Comparison of ENCODE assay signal across 9 cellular contexts in the genomic region with DNA sequence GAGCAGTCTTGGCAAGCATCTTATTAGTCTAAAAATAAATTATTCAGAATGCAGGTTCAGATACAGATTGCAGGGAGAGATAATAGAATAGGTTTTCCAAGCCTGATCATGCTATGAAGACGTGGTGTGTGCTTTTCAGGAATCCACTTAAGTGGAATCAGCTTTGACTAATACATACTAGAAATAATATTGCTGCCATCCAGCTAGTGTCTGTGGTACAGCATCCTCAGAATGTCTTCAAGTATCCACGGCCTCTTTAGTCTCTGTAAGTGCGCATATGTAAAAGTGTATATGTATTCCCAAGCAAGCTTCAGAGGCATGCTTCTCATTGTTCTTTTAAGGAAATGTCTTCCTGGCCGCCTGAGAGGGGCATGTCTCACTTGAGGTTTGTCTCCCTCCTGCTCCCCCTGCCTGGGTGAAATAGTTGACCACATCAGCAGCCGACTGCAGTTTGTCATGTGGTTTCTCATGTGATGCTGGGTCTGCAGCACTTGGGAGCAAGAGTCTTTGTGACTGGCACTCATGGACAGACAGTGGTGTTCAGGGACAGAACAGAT.
A peak's percentile ranks its signal among the peaks of the same experiment; 100 is the strongest.
DNase-seq lines count a peak whose midpoint lies in the region; ATAC-seq, FAIRE-seq and TF ChIP-seq lines count a peak whose summit lies in the region.
"Had no signal": no experiment of that assay in that cellular context is flagged by ENCODE, and none has a peak within 500 bp of the region (broad histone marks: within the 10 kb centered on the region; RNA-seq: fewer than 3 reads in every experiment).

No MANE protein-coding gene starts in this region.

- no peak overlapping the region for H3K9ac ChIP-seq in HepG2 (ENCODE audit: insufficient read depth, low read depth, low read length)

- CTCF ChIA-PET in HepG2 (lab: Yijun Ruan, JAX; ENCODE audit: low intra/inter-chr PET ratio, low total read pairs) = no interaction called here

- no peaks in the 10 kb centered on the region for H3K36me3 ChIP-seq in lower lobe of right lung
- no peaks in the 10 kb centered on the region for H3K36me3 ChIP-seq in HepG2 (replicated peaks in 1 of 2; ENCODE audit: control insufficient read depth in 1 of 2, insufficient read depth in 2 of 2, low read length in 2 of 2)

- peak overlapping the region; percentile 55 for H3K27ac ChIP-seq in caudate nucleus (ENCODE audit: low read depth, low read length)
- no peak overlapping the region for H3K27ac ChIP-seq in lower lobe of right lung
- H3K27ac ChIP-seq in HepG2 (ENCODE audit: extremely low read length, insufficient read depth, low read length) = no peak overlapping the region

- peak; percentile 23 for TF ChIP-seq CTCF in lower lobe of right lung (IDR thresholded peaks at IDR 0.05)
- no peak for TF ChIP-seq CTCF in HepG2 (CRISPR knock-in tag; IDR thresholded peaks at IDR 0.05)

- H3K4me3 ChIP-seq in lower lobe of right lung (no peak overlapping the region), HepG2 (replicated peaks in 1 of 3; ENCODE audit: insufficient read depth in 1 of 3, low read depth in 2 of 3, low read length in 3 of 3) (no peak overlapping the region)

- no peak for TF ChIP-seq POLR2A in HepG2 (IDR thresholded peaks at IDR 0.05; ENCODE audit: insufficient read depth in 1 of 2, low read depth in 2 of 2, low read length in 2 of 2)

- TF ChIP-seq RAD21 in HepG2 (CRISPR knock-in tag; IDR thresholded peaks at IDR 0.05) = no peak

- no peaks in the 10 kb centered on the region for H4K20me1 ChIP-seq in HepG2 (ENCODE audit: insufficient read depth, low read length)

- no peak overlapping the region for H3K27ac Mint-ChIP-seq in effector memory CD8-positive, alpha-beta T cell
- H3K27ac Mint-ChIP-seq: natural killer cell had no signal

- ATAC-seq in lower lobe of right lung = no peak
- ATAC-seq in effector memory CD8-positive, alpha-beta T cell (replicated peaks) = no peak
- ATAC-seq in HepG2 = no peak

- intact Hi-C loops in lower lobe of right lung (cut with DNase I) (no loop called here), HepG2 (cut with micrococcal nuclease; ENCODE audit: unreplicated experiment) (no loop called here)

- no TSS peak for BruUV-seq in HepG2 (replicated peaks; lab: Mats Ljungman, UMichigan)

- H3K27me3 ChIP-seq in lower lobe of right lung (ENCODE audit: low read depth) (no peaks in the 10 kb centered on the region), HepG2 (ENCODE audit: control insufficient read depth in 1 of 2, insufficient read depth in 2 of 2, low read length in 2 of 2) (no peaks in the 10 kb centered on the region; a peak in 1 of 5 replicates)

- peaks cover 0 to 3% of the 10 kb centered on the region in 2 donors for H3K4me1 Mint-ChIP-seq in effector memory CD8-positive, alpha-beta T cell (ENCODE audit: low read depth in 2 of 2)

- no peak overlapping the region for H2AFZ ChIP-seq in HepG2 (ENCODE audit: low read length)

- no peak for FAIRE-seq in HepG2 (lab: Jason Lieb, UNC)

- H3K9me3 ChIP-seq in lower lobe of right lung = no peaks in the 10 kb centered on the region
- H3K9me3 ChIP-seq in HepG2 (ENCODE audit: low read length) = no peaks in the 10 kb centered on the region

- H3K4me1 ChIP-seq in lower lobe of right lung (peaks cover 38% of the 10 kb centered on the region), HepG2 (ENCODE audit: insufficient read depth, low read length) (peaks cover 33% of the 10 kb centered on the region)

- H3K9me3 Mint-ChIP-seq in effector memory CD8-positive, alpha-beta T cell = peaks cover 9 to 15% of the 10 kb centered on the region in 2 donors

- H3K27me3 Mint-ChIP-seq in effector memory CD8-positive, alpha-beta T cell = peaks cover 5 to 17% of the 10 kb centered on the region in 2 donors

- H3K36me3 Mint-ChIP-seq in effector memory CD8-positive, alpha-beta T cell (ENCODE audit: insufficient read depth) = no peaks in the 10 kb centered on the region
- H3K36me3 Mint-ChIP-seq: natural killer cell had no signal

- H3K4me2 ChIP-seq in HepG2 (ENCODE audit: low read depth, low read length) = no peak overlapping the region

- in situ Hi-C loops in HepG2 (cut with HindIII; ENCODE audit: extremely low pct_ligation_motif_present, low pct_unique_long_range_greater_than_20kb) = no loop called here

- POLR2A ChIA-PET in HepG2 (lab: Yijun Ruan, JAX) = no interaction called here

- TF ChIP-seq EP300 in HepG2 (IDR thresholded peaks at IDR 0.05; ENCODE audit: low read depth in 2 of 2, low read length in 2 of 2) (no peak), HepG2 (CRISPR knock-in tag; IDR thresholded peaks at IDR 0.05; ENCODE audit: borderline replicate concordance) (no peak)

- DNase-seq in EH (ENCODE audit: low read depth) = peak; percentile 82
- DNase-seq in NCI-H2227 (lab: John Stamatoyannopoulos, UW; ENCODE audit: unreplicated experiment) = peak; percentile 87
- peak in 60 of 61 donors; percentile 14 to 94 (median 75) for DNase-seq in caudate nucleus (lab: John Stamatoyannopoulos, UW)
- no peak for DNase-seq in lower lobe of right lung
- DNase-seq in effector memory CD8-positive, alpha-beta T cell = no peak
- DNase-seq in activated CD8-positive, alpha-beta memory T cell treated with anti-CD3 and anti-CD28 coated beads, Interleukin-2, amount 50 U/mL, for 48 hours = no peak
- no peak for DNase-seq in HepG2 (ENCODE audit: low spot score)
- DNase-seq in NK-92 (lab: John Stamatoyannopoulos, UW; ENCODE audit: unreplicated experiment) = no peak
- DNase-seq: natural killer cell had no signal

- WGBS in HepG2 (ENCODE audit: low lambda C conversion rate) = 27% methylated on average over 5 of the region's 5 CpGs

- no peaks in the 10 kb centered on the region for H3K79me2 ChIP-seq in HepG2 (ENCODE audit: insufficient read depth, low read length)

- no peak overlapping the region for H3K4me3 Mint-ChIP-seq in effector memory CD8-positive, alpha-beta T cell
- H3K4me3 Mint-ChIP-seq: natural killer cell had no signal

TF ChIP-seq in HepG2, 621 proteins besides CTCF, POLR2A, EP300 and RAD21:
- TF ChIP-seq PAWR (CRISPR knock-in tag; IDR thresholded peaks at IDR 0.05; ENCODE audit: borderline replicate concordance) = no peak
- TF ChIP-seq ZNF605 (CRISPR knock-in tag; IDR thresholded peaks at IDR 0.05) = no peak
- TF ChIP-seq ZNF530 (CRISPR knock-in tag; IDR thresholded peaks at IDR 0.05; ENCODE audit: low read depth) = no peak
- TF ChIP-seq MEIS1 (CRISPR knock-in tag; IDR thresholded peaks at IDR 0.05; ENCODE audit: borderline replicate concordance) = no peak
- no peak for TF ChIP-seq SIX1 (CRISPR knock-in tag; IDR thresholded peaks at IDR 0.05; ENCODE audit: borderline replicate concordance)
- TF ChIP-seq KMT2B (CRISPR knock-in tag; IDR thresholded peaks at IDR 0.05) = no peak
- TF ChIP-seq ZNF101 (CRISPR knock-in tag; IDR thresholded peaks at IDR 0.05; ENCODE audit: borderline replicate concordance, low read depth) = no peak
- TF ChIP-seq POLR2G (IDR thresholded peaks at IDR 0.05; ENCODE audit: low read depth, low read length) = no peak
- no peak for TF ChIP-seq KDM1A (CRISPR knock-in tag; IDR thresholded peaks at IDR 0.05)
- TF ChIP-seq GLI4 (CRISPR knock-in tag; IDR thresholded peaks at IDR 0.05; ENCODE audit: borderline replicate concordance) = no peak
- TF ChIP-seq, protein P1, sequence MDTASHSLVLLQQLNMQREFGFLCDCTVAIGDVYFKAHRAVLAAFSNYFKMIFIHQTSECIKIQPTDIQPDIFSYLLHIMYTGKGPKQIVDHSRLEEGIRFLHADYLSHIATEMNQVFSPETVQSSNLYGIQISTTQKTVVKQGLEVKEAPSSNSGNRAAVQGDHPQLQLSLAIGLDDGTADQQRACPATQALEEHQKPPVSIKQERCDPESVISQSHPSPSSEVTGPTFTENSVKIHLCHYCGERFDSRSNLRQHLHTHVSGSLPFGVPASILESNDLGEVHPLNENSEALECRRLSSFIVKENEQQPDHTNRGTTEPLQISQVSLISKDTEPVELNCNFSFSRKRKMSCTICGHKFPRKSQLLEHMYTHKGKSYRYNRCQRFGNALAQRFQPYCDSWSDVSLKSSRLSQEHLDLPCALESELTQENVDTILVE (CRISPR knock-in tag; IDR thresholded peaks at IDR 0.05) = no peak

Comparison
In these comparisons a context has a peak if more than half of its experiments do, and no peak if none do; other contexts are left out.
1. DNase-seq: peak in EH (single experiment), NCI-H2227 (single experiment) and caudate nucleus (60 of 61); none in lower lobe of right lung (single experiment), effector memory CD8-positive, alpha-beta T cell (0 of 3), activated CD8-positive, alpha-beta memory T cell treated with anti-CD3 and anti-CD28 coated beads, Interleukin-2, amount 50 U/mL, for 48 hours (single experiment), HepG2 (single experiment) and NK-92 (single experiment).